In genomic region chr14:53516261-53516774, GRCh38 we compare ENCODE assay signal across 16 cellular contexts.
DNase-seq lines count a peak whose midpoint lies in the region; ATAC-seq and FAIRE-seq lines count a peak whose summit lies in the region.
"Had no signal": no experiment of that assay in that cellular context is flagged by ENCODE, and none has a peak within 500 bp of the region (broad histone marks: within the 10 kb centered on the region; RNA-seq: fewer than 3 reads in every experiment).

No MANE protein-coding gene starts in this region.

- H3K9me3 Mint-ChIP-seq in T-helper 2 cell treated with Interferon-gamma antibody and Interleukin-4, amounts not matched to agents 5 μg/mL and 100 μg/mL, for 36 hours: peaks cover 8% of the 10 kb centered on the region

- no peaks in the 10 kb centered on the region for H3K27me3 Mint-ChIP-seq in T-helper 2 cell treated with Interferon-gamma antibody and Interleukin-4, amounts not matched to agents 5 μg/mL and 100 μg/mL, for 36 hours (ENCODE audit: low read depth)
- H3K27me3 Mint-ChIP-seq: central memory CD8-positive, alpha-beta T cell; stimulated activated naive CD8-positive, alpha-beta T cell treated with anti-CD3 and anti-CD28 coated beads, Interleukin-15, Interleukin-2, amounts not matched to agents 100 ng/mL and 50 ng/mL, for 24 hours had no signal

- H3K4me3 Mint-ChIP-seq in T-helper 2 cell treated with Interferon-gamma antibody and Interleukin-4, amounts not matched to agents 5 μg/mL and 100 μg/mL, for 36 hours: peak overlapping the region; percentile 54
- H3K4me3 Mint-ChIP-seq: central memory CD8-positive, alpha-beta T cell; stimulated activated naive CD8-positive, alpha-beta T cell treated with anti-CD3 and anti-CD28 coated beads, Interleukin-15, Interleukin-2, amounts not matched to agents 100 ng/mL and 50 ng/mL, for 24 hours had no signal

- peaks cover 45% of the 10 kb centered on the region for H3K4me1 Mint-ChIP-seq in T-helper 2 cell treated with Interferon-gamma antibody and Interleukin-4, amounts not matched to agents 5 μg/mL and 100 μg/mL, for 36 hours (ENCODE audit: low read depth)
- H3K4me1 Mint-ChIP-seq: central memory CD8-positive, alpha-beta T cell had no signal

- FAIRE-seq in urothelium cell line (lab: Jason Lieb, UNC): peak; percentile 9
- FAIRE-seq: endothelial cell of umbilical vein, G401.6, RCC 7860 had no signal

- ATAC-seq in GM18498 (IDR thresholded peaks at IDR 0.05; ENCODE audit: unreplicated experiment): no peak

- peaks cover 7% of the 10 kb centered on the region for H3K36me3 Mint-ChIP-seq in T-helper 2 cell treated with Interferon-gamma antibody and Interleukin-4, amounts not matched to agents 5 μg/mL and 100 μg/mL, for 36 hours (ENCODE audit: low read depth)

- DNase-seq in GM04503 (ENCODE audit: low read depth) (peak; percentile 95), fibroblast of peridontal ligament (ENCODE audit: extremely low read depth) (peak; percentile 100), urothelium cell line (ENCODE audit: low spot score) (no peak)
- DNase-seq in T-helper 2 cell treated with Interferon-gamma antibody and Interleukin-4, amounts not matched to agents 5 μg/mL and 100 μg/mL, for 36 hours (ENCODE audit: low spot score): no peak
- DNase-seq in activated CD8-positive, alpha-beta memory T cell treated with anti-CD3 and anti-CD28 coated beads for 24 hours: no peak
- DNase-seq in stimulated activated CD4-positive, alpha-beta T cell treated with anti-CD3 and anti-CD28 coated beads, Interleukin-12 subunit alpha, Interleukin-12 subunit beta, amount 100 ng/mL, for 4 hours: no peak
- DNase-seq: activated naive CD4-positive, alpha-beta T cell; hypothalamus; NCI-H187; NCI-H524 treated with DMSO at 0.1 percent for 48 hours had no signal

- H3K27ac Mint-ChIP-seq in T-helper 2 cell treated with Interferon-gamma antibody and Interleukin-4, amounts not matched to agents 5 μg/mL and 100 μg/mL, for 36 hours: peak overlapping the region; percentile 79
- H3K27ac Mint-ChIP-seq: stimulated activated naive CD8-positive, alpha-beta T cell treated with anti-CD3 and anti-CD28 coated beads, Interleukin-15, Interleukin-2, amounts not matched to agents 100 ng/mL and 50 ng/mL, for 24 hours had no signal

Comparison
In these comparisons a context has a peak if more than half of its experiments do, and no peak if none do; other contexts are left out.
1. DNase-seq: peak in GM04503 (single experiment) and fibroblast of peridontal ligament (single experiment); none in T-helper 2 cell treated with Interferon-gamma antibody and Interleukin-4, amounts not matched to agents 5 μg/mL and 100 μg/mL, for 36 hours (single experiment), urothelium cell line (single experiment), activated CD8-positive, alpha-beta memory T cell treated with anti-CD3 and anti-CD28 coated beads for 24 hours (single experiment) and stimulated activated CD4-positive, alpha-beta T cell treated with anti-CD3 and anti-CD28 coated beads, Interleukin-12 subunit alpha, Interleukin-12 subunit beta, amount 100 ng/mL, for 4 hours (single experiment).